In the genomic region with DNA sequence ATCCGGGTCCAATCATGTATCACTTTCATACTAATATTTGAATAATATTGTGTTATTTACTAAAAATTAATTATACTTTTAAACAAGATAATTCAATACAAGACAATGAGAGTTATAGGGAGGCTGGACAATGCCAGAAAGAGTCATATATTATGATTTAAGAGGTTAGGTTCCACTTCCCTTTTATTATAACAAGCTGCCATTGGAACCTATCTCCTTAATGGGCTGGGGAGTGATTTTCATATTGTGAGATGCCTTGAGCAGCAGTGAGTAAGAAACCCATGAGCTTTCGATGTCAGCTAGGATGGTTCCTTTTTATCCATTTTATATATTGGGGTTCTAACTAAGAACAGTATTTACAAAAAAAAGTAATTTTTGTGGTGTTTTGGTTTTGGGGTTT, we compare ENCODE assay signal across 19 cellular contexts.
"Had no signal": no experiment of that assay in that cellular context is flagged by ENCODE, and none has a peak within 500 bp of the region (broad histone marks: within the 10 kb centered on the region; RNA-seq: fewer than 3 reads in every experiment).

No MANE protein-coding gene starts in this region.

- H3K4me3 ChIP-seq: esophagus squamous epithelium, gastroesophageal sphincter, lung, pancreas, suprapubic skin, thyroid gland had no signal

- ATAC-seq: gastroesophageal sphincter, left cardiac atrium, left ventricle myocardium superior, pancreas, right cardiac atrium had no signal

- H3K36me3 ChIP-seq: esophagus squamous epithelium, gastroesophageal sphincter, pancreas, suprapubic skin, thyroid gland had no signal

- DNase-seq: dermis blood vessel endothelial cell; esophagus squamous epithelium; foreskin fibroblast; kidney; left cardiac atrium; left ventricle myocardium superior; mesendoderm; naive B cell; occipital lobe; pancreas; right cardiac atrium; small intestine; stimulated activated CD4-positive, alpha-beta T cell treated with anti-CD3 and anti-CD28 coated beads, Interleukin-12 subunit alpha, Interleukin-12 subunit beta, amount 100 ng/mL, for 4 hours; stimulated activated CD4-positive, alpha-beta T cell treated with anti-CD3 and anti-CD28 coated beads, Interleukin-2, amount 100 ng/mL, for 48 hours; stimulated activated naive CD4-positive, alpha-beta T cell treated with Interleukin-2 at 50 U/mL for 16 hours; thyroid gland had no signal

- H3K9me3 ChIP-seq: esophagus squamous epithelium, gastroesophageal sphincter, pancreas, suprapubic skin, thyroid gland had no signal

- H3K27me3 ChIP-seq: esophagus squamous epithelium, gastroesophageal sphincter, pancreas, suprapubic skin, thyroid gland had no signal

- H3K27ac ChIP-seq: esophagus squamous epithelium, gastroesophageal sphincter, pancreas, suprapubic skin, thyroid gland had no signal
